8 cellular contexts compared by ENCODE assay signal in genomic region chr5:43066231-43066798, GRCh38. TPM values are rescaled to one million over a fixed set of nuclear protein-coding genes. Genes with fewer than 3 reads are reported as not detected.
DNase-seq lines count a peak whose midpoint lies in the region; ATAC-seq, FAIRE-seq and TF ChIP-seq lines count a peak whose summit lies in the region.

No MANE protein-coding gene starts in this region.

- H3K36me3 ChIP-seq in pancreas (peaks cover 0 to 3% (median 0%) of the 10 kb centered on the region in 3 donors), thyroid gland (peaks cover 5 to 6% of the 10 kb centered on the region in 2 donors)

- no peaks in the 10 kb centered on the region for H3K27me3 Mint-ChIP-seq in activated naive CD8-positive, alpha-beta T cell

- ATAC-seq in GM21423 (IDR thresholded peaks at IDR 0.05; ENCODE audit: unreplicated experiment), result peak; percentile 32
- ATAC-seq in Right ventricle myocardium superior (ENCODE audit: poor library complexity), result peak; percentile 73
- peak; percentile 59 to 71 (median 66) for ATAC-seq in pancreas

- H3K4me3 ChIP-seq in Jurkat, Clone E6-1 (ENCODE audit: low read length), result peak overlapping the region; percentile 76
- H3K4me3 ChIP-seq in pancreas (peak overlapping the region; percentile 49 to 71 (median 62)), thyroid gland (replicated peaks in 1 of 3) (peak overlapping the region; percentile 27 to 85 (median 85))

- H3K27me3 ChIP-seq in pancreas, result no peaks in the 10 kb centered on the region
- H3K27me3 ChIP-seq in thyroid gland, result no peaks in the 10 kb centered on the region

- peaks cover 42% of the 10 kb centered on the region for H3K4me1 Mint-ChIP-seq in activated naive CD8-positive, alpha-beta T cell (ENCODE audit: low read depth)

- TF ChIP-seq POLR2A in thyroid gland (IDR thresholded peaks at IDR 0.05), result no peak

- intact Hi-C loops in Right ventricle myocardium superior (cut with DNase I), result no loop called here
- intact Hi-C loops in pancreas (cut with DNase I), result no loop called here
- intact Hi-C loops in thyroid gland (cut with DNase I), result no loop called here

- no peaks in the 10 kb centered on the region for H3K9me3 Mint-ChIP-seq in activated naive CD8-positive, alpha-beta T cell (ENCODE audit: low read depth)

- H3K9me3 ChIP-seq in pancreas (no peaks in the 10 kb centered on the region), thyroid gland (no peaks in the 10 kb centered on the region)

- H3K4me1 ChIP-seq in pancreas (peaks cover 8 to 16% (median 8%) of the 10 kb centered on the region in 3 donors), thyroid gland (peaks cover 34 to 41% of the 10 kb centered on the region in 2 donors)

- H3K27ac ChIP-seq in pancreas (peak overlapping the region; percentile 92 to 100 (median 99)), thyroid gland (peak overlapping the region; percentile 97 to 100 (median 100))

- WGBS in pancreas, 2 donors, result 0% methylated on average over 57 of the region's 57 CpGs
- 0% methylated on average over 15 to 38 of the region's 57 CpGs for WGBS in thyroid gland, 2 donors

- peaks cover 10% of the 10 kb centered on the region for H3K36me3 Mint-ChIP-seq in activated naive CD8-positive, alpha-beta T cell

- FAIRE-seq in pancreas (lab: Jason Lieb, UNC), result no peak

- H3K4me3 Mint-ChIP-seq in activated naive CD8-positive, alpha-beta T cell, result peak overlapping the region; percentile 97

- TF ChIP-seq CTCF in pancreas (IDR thresholded peaks at IDR 0.05) (no peak), thyroid gland (IDR thresholded peaks at IDR 0.05) (no peak)

- DNase-seq in COR-L47 (lab: John Stamatoyannopoulos, UW) (peak; percentile 74), SIG-M5 treated with dmso at 0.1 percent for 504 hours (lab: John Stamatoyannopoulos, UW; ENCODE audit: unreplicated experiment) (peak; percentile 80), Right ventricle myocardium superior (peak; percentile 87), pancreas (peak; percentile 66 to 89 (median 77)), thyroid gland (peak; percentile 69 to 74)
- DNase-seq in Jurkat, Clone E6-1 (ENCODE audit: low read depth, low spot score), result peak; percentile 79

- H3K27ac Mint-ChIP-seq in activated naive CD8-positive, alpha-beta T cell, result peak overlapping the region; percentile 99

RNA-seq across cellular contexts. Expression of gene ANXA2R, which starts 26.2 kb away (rescaled TPM):
- polyA plus RNA-seq in Jurkat, Clone E6-1 (2012; ENCODE audit: insufficient read depth, insufficient read length), result 31.8 TPM
- total RNA-seq in Right ventricle myocardium superior (0.94 TPM), pancreas (under 1 TPM; 0.32 to 0.90 (median 0.47) TPM), thyroid gland (1 to 10 TPM; 1.2 to 6.3 (median 4.0) TPM)
- 1 to 10 TPM in 1 of 2 donors, under 1 TPM in 1; 0.87 to 1.9 TPM for polyA plus RNA-seq in pancreas

RNA-seq across cellular contexts. Expression of gene ZNF131, which starts 54.4 kb away (rescaled TPM):
- polyA plus RNA-seq in Jurkat, Clone E6-1 (2012; ENCODE audit: insufficient read depth, insufficient read length), result 50.6 TPM
- total RNA-seq in Right ventricle myocardium superior, result 11.3 TPM
- total RNA-seq in pancreas, result 10 to 100 TPM in 5 of 6 donors, 1 to 10 TPM in 1; 9.7 to 16.0 (median 12.3) TPM
- 10 to 100 TPM; 17.9 to 20.5 TPM for polyA plus RNA-seq in pancreas
- total RNA-seq in thyroid gland, result 10 to 100 TPM; 38.4 to 48.2 (median 44.2) TPM

Comparison
In these comparisons a context has a peak if more than half of its experiments do, and no peak if none do; other contexts are left out.
1. Peak in every context shown above with its lines: DNase-seq, ATAC-seq, H3K4me3 ChIP-seq and H3K27ac ChIP-seq.